ENCODE assay signal across 1 cellular context in genomic region chr10:21292763-21293517, GRCh38.
TF ChIP-seq lines count a peak whose summit lies in the region.

No MANE protein-coding gene starts in this region.

TF ChIP-seq in H1, 55 proteins besides CTCF, POLR2A, EP300 and RAD21 (continued from another document):
- TF ChIP-seq ATF2 (IDR thresholded peaks at IDR 0.05; ENCODE audit: low read length): peak; percentile 29; the same call in 1 of the 2 replicates
- TF ChIP-seq TBP (IDR thresholded peaks at IDR 0.05; ENCODE audit: low read depth, low read length): peak; percentile 63
- no peak for TF ChIP-seq USF2 (IDR thresholded peaks at IDR 0.05; ENCODE audit: low read length)
- TF ChIP-seq HDAC2 (IDR thresholded peaks at IDR 0.05; ENCODE audit: borderline replicate concordance in 1 of 2, low read depth in 2 of 2, low read length in 2 of 2): peak in 1 of 2 experiments; percentile 69; a peak in 2 of 4 replicates
- TF ChIP-seq RFX5 (IDR thresholded peaks at IDR 0.05; ENCODE audit: borderline replicate concordance, low read depth, low read length): no peak
- TF ChIP-seq KDM5A (IDR thresholded peaks at IDR 0.05; ENCODE audit: low read length): no peak
- TF ChIP-seq JUN (IDR thresholded peaks at IDR 0.05; ENCODE audit: low read depth, low read length): no peak
- TF ChIP-seq CHD7 (IDR thresholded peaks at IDR 0.05; ENCODE audit: insufficient replicate concordance, low read length): peak; percentile 43
- TF ChIP-seq SP4 (IDR thresholded peaks at IDR 0.05; ENCODE audit: low read length): no peak
- TF ChIP-seq CREB1 (IDR thresholded peaks at IDR 0.05): peak; percentile 58
- TF ChIP-seq NRF1 (IDR thresholded peaks at IDR 0.05; ENCODE audit: low read depth, low read length): no peak
- TF ChIP-seq EGR1 (IDR thresholded peaks at IDR 0.05; ENCODE audit: borderline replicate concordance, low read depth, low read length): peak; percentile 99
- TF ChIP-seq YY1 (IDR thresholded peaks at IDR 0.05; ENCODE audit: low read depth, low read length): 0 out of 2 replicates have a peak, but pooled peaks have one; percentile 56
- TF ChIP-seq SIX5 (IDR thresholded peaks at IDR 0.05; ENCODE audit: low read depth, low read length): no peak
- TF ChIP-seq RBBP5 (IDR thresholded peaks at IDR 0.05; ENCODE audit: borderline replicate concordance, low read depth, low read length): 0 out of 2 replicates have a peak, but pooled peaks have one; percentile 62
